13 cellular contexts compared by ENCODE assay signal in the genomic region with DNA sequence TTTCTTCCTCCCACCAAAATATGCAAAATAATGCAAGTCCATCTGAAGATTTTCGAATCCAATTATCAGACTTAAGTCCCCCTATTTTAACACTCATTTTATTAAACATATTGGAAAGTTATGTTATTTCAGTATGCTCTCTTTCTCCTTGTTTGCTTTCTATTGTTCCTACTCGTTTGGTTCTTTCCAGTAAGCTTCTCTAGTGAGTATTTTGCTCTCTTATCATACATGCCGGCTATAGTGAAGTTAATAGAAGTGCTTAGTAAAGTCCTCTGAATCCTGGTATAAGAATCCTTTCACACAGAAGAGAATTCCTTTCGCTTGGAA. TPM values are rescaled to one million over a fixed set of nuclear protein-coding genes. Genes with fewer than 3 reads are reported as not detected.
A peak's percentile ranks its signal among the peaks of the same experiment; 100 is the strongest.
DNase-seq lines count a peak whose midpoint lies in the region; ATAC-seq and TF ChIP-seq lines count a peak whose summit lies in the region.
"Had no signal": no experiment of that assay in that cellular context is flagged by ENCODE, and none has a peak within 500 bp of the region (broad histone marks: within the 10 kb centered on the region; RNA-seq: fewer than 3 reads in every experiment).

No MANE protein-coding gene starts in this region.

- no peak for ATAC-seq in upper lobe of left lung (ENCODE audit: low FRiP score in 2 of 2)
- ATAC-seq in activated naive CD8-positive, alpha-beta T cell treated with anti-CD3 and anti-CD28 coated beads, Interleukin-2, amount 50 U/mL, for 24 hours, result no peak
- ATAC-seq: natural killer cell treated with Interleukin-12 subunit alpha and Interleukin-12 subunit beta and Interleukin-15 and Interleukin-18, amount 100 ng/mL, for 72 hours had no signal

- H3K4me1 ChIP-seq in breast epithelium, result no peaks in the 10 kb centered on the region
- H3K4me1 ChIP-seq in neutrophil (ENCODE audit: control insufficient read depth in 1 of 2, insufficient read depth in 1 of 2, low read depth in 1 of 2, low read length in 1 of 2), result peaks cover 25 to 40% of the 10 kb centered on the region in 2 experiments
- H3K4me1 ChIP-seq in upper lobe of left lung, result peaks cover 10 to 45% (median 31%) of the 10 kb centered on the region in 4 donors

- TF ChIP-seq EP300 in upper lobe of left lung (IDR thresholded peaks at IDR 0.05), result no peak

- H3K36me3 ChIP-seq in breast epithelium, result no peaks in the 10 kb centered on the region
- no peaks in the 10 kb centered on the region for H3K36me3 ChIP-seq in neutrophil
- no peaks in the 10 kb centered on the region for H3K36me3 ChIP-seq in upper lobe of left lung

- CTCF ChIA-PET in MCF 10A (lab: Yijun Ruan, JAX), result no interaction called here

- WGBS in upper lobe of left lung, 2 donors, result 11% methylated on average over 4 of the region's 4 CpGs

- no TSS peak for BruUV-seq in MCF 10A (replicated peaks; lab: Mats Ljungman, UMichigan)

- H3K9me3 Mint-ChIP-seq in MCF 10A (ENCODE audit: unreplicated experiment), result no peaks in the 10 kb centered on the region
- H3K9me3 Mint-ChIP-seq in activated naive CD8-positive, alpha-beta T cell treated with anti-CD3 and anti-CD28 coated beads, Interleukin-2, amount 50 U/mL, for 24 hours, result no peaks in the 10 kb centered on the region
- H3K9me3 Mint-ChIP-seq: natural killer cell treated with Interleukin-12 subunit alpha and Interleukin-12 subunit beta and Interleukin-15 and Interleukin-18, amount 100 ng/mL, for 72 hours; stimulated activated naive CD8-positive, alpha-beta T cell treated with anti-CD3 and anti-CD28 coated beads, Interleukin-15, Interleukin-2, amounts not matched to agents 100 ng/mL and 50 ng/mL, for 24 hours; T-helper 2 cell treated with Interferon-gamma antibody and Interleukin-4, amounts not matched to agents 5 μg/mL and 100 μg/mL, for 36 hours had no signal

- TF ChIP-seq POLR2A in breast epithelium (IDR thresholded peaks at IDR 0.05) (no peak), upper lobe of left lung (IDR thresholded peaks at IDR 0.05) (no peak)

- H3K27me3 Mint-ChIP-seq in MCF 10A (ENCODE audit: insufficient read depth, unreplicated experiment), result peaks cover 75% of the 10 kb centered on the region
- peaks cover 17% of the 10 kb centered on the region for H3K27me3 Mint-ChIP-seq in activated naive CD8-positive, alpha-beta T cell treated with anti-CD3 and anti-CD28 coated beads, Interleukin-2, amount 50 U/mL, for 24 hours

- H3K27ac ChIP-seq in breast epithelium (peak overlapping the region; percentile 19 to 59), neutrophil (peak overlapping the region; percentile 57), upper lobe of left lung (peak overlapping the region; percentile 60 to 76 (median 71)), substantia nigra (ENCODE audit: low read depth, low read length, poor library complexity, severe bottlenecking) (no peak overlapping the region)

- DNase-seq in breast epithelium (ENCODE audit: low spot score in 2 of 2) (no peak), MCF 10A (ENCODE audit: unreplicated experiment) (no peak), epithelial cell of proximal tubule (ENCODE audit: low read depth) (no peak), upper lobe of left lung (no peak), OCI-M2 (lab: John Stamatoyannopoulos, UW; ENCODE audit: unreplicated experiment) (no peak), substantia nigra (lab: John Stamatoyannopoulos, UW) (no peak)
- no peak for DNase-seq in activated naive CD8-positive, alpha-beta T cell treated with anti-CD3 and anti-CD28 coated beads, Interleukin-2, amount 50 U/mL, for 24 hours
- DNase-seq: amniotic stem cell, DMS79 had no signal

- H3K4me3 Mint-ChIP-seq in MCF 10A (ENCODE audit: unreplicated experiment), result no peak overlapping the region
- H3K4me3 Mint-ChIP-seq in activated naive CD8-positive, alpha-beta T cell treated with anti-CD3 and anti-CD28 coated beads, Interleukin-2, amount 50 U/mL, for 24 hours, result no peak overlapping the region
- H3K4me3 Mint-ChIP-seq: natural killer cell treated with Interleukin-12 subunit alpha and Interleukin-12 subunit beta and Interleukin-15 and Interleukin-18, amount 100 ng/mL, for 72 hours; stimulated activated naive CD8-positive, alpha-beta T cell treated with anti-CD3 and anti-CD28 coated beads, Interleukin-15, Interleukin-2, amounts not matched to agents 100 ng/mL and 50 ng/mL, for 24 hours; T-helper 2 cell treated with Interferon-gamma antibody and Interleukin-4, amounts not matched to agents 5 μg/mL and 100 μg/mL, for 36 hours had no signal

- H3K9me3 ChIP-seq in breast epithelium, result no peaks in the 10 kb centered on the region
- H3K9me3 ChIP-seq in neutrophil, result no peaks in the 10 kb centered on the region
- no peaks in the 10 kb centered on the region for H3K9me3 ChIP-seq in upper lobe of left lung

- H3K36me3 Mint-ChIP-seq in MCF 10A (ENCODE audit: insufficient read depth, unreplicated experiment), result no peaks in the 10 kb centered on the region
- no peaks in the 10 kb centered on the region for H3K36me3 Mint-ChIP-seq in activated naive CD8-positive, alpha-beta T cell treated with anti-CD3 and anti-CD28 coated beads, Interleukin-2, amount 50 U/mL, for 24 hours (ENCODE audit: low read depth)
- H3K36me3 Mint-ChIP-seq: natural killer cell treated with Interleukin-12 subunit alpha and Interleukin-12 subunit beta and Interleukin-15 and Interleukin-18, amount 100 ng/mL, for 72 hours had no signal

- POLR2A ChIA-PET in MCF 10A (lab: Yijun Ruan, JAX), result interaction anchor here (0.8 kb wide), 1 partner anchor 1594 kb away, joined by 4 read pairs; no protein-coding TSS in a partner anchor

- H3K27me3 ChIP-seq in breast epithelium (no peaks in the 10 kb centered on the region), neutrophil (no peaks in the 10 kb centered on the region), upper lobe of left lung (no peaks in the 10 kb centered on the region)

- no peaks in the 10 kb centered on the region for H3K4me1 Mint-ChIP-seq in MCF 10A (ENCODE audit: insufficient read depth, unreplicated experiment)
- H3K4me1 Mint-ChIP-seq in activated naive CD8-positive, alpha-beta T cell treated with anti-CD3 and anti-CD28 coated beads, Interleukin-2, amount 50 U/mL, for 24 hours, result peaks cover 12% of the 10 kb centered on the region

- TF ChIP-seq CTCF in breast epithelium (IDR thresholded peaks at IDR 0.05), result no peak
- no peak for TF ChIP-seq CTCF in MCF 10A (IDR thresholded peaks at IDR 0.05; ENCODE audit: unreplicated experiment)
- TF ChIP-seq CTCF in epithelial cell of proximal tubule (conservative IDR thresholded peaks at IDR 0.05; ENCODE audit: low read depth, low read length), result no peak
- TF ChIP-seq CTCF in neutrophil (IDR thresholded peaks at IDR 0.05), result no peak
- TF ChIP-seq CTCF in upper lobe of left lung (IDR thresholded peaks at IDR 0.05), result no peak

- no peak overlapping the region for H3K27ac Mint-ChIP-seq in MCF 10A (ENCODE audit: low read depth, unreplicated experiment)
- H3K27ac Mint-ChIP-seq in activated naive CD8-positive, alpha-beta T cell treated with anti-CD3 and anti-CD28 coated beads, Interleukin-2, amount 50 U/mL, for 24 hours, result no peak overlapping the region
- H3K27ac Mint-ChIP-seq: natural killer cell treated with Interleukin-12 subunit alpha and Interleukin-12 subunit beta and Interleukin-15 and Interleukin-18, amount 100 ng/mL, for 72 hours; stimulated activated naive CD8-positive, alpha-beta T cell treated with anti-CD3 and anti-CD28 coated beads, Interleukin-15, Interleukin-2, amounts not matched to agents 100 ng/mL and 50 ng/mL, for 24 hours; T-helper 2 cell treated with Interferon-gamma antibody and Interleukin-4, amounts not matched to agents 5 μg/mL and 100 μg/mL, for 36 hours had no signal

- intact Hi-C loops in breast epithelium (cut with DNase I; ENCODE audit: low total_unique reads) (no loop called here), MCF 10A (cut with micrococcal nuclease) (no loop called here)

- peak overlapping the region; percentile 37 to 55 (median 41) for H3K4me3 ChIP-seq in breast epithelium
- H3K4me3 ChIP-seq in epithelial cell of proximal tubule (ENCODE audit: low read depth, low read length), result peak overlapping the region; percentile 59
- H3K4me3 ChIP-seq in neutrophil (ENCODE audit: low read depth in 1 of 2, low read length in 1 of 2), result no peak overlapping the region
- H3K4me3 ChIP-seq in upper lobe of left lung, result peak overlapping the region; percentile 30 to 52 (median 43)

RNA-seq across cellular contexts. Expression of a gene that starts 0.5 kb away (rescaled TPM):
- total RNA-seq in breast epithelium (100 to 1,000 TPM in 1 of 3 donors, 10 to 100 TPM in 2; 67.2 to 233 (median 80.1) TPM), MCF 10A (2022) (not detected in 2 replicates), epithelial cell of proximal tubule (0.87 and 1.6 TPM in 2 replicates), upper lobe of left lung (100 to 1,000 TPM in 4 of 6 donors, 10 to 100 TPM in 2; 81.7 to 230 (median 137) TPM)
- total RNA-seq: natural killer cell treated with Interleukin-12 subunit alpha and Interleukin-12 subunit beta and Interleukin-15 and Interleukin-18, amount 100 ng/mL, for 72 hours had no signal

Comparison
In these comparisons a context has a peak if more than half of its experiments do, and no peak if none do; other contexts are left out.
1. RNA of a gene that starts 0.5 kb away (total RNA-seq): 81.7 to 230 TPM in upper lobe of left lung and 67.2 to 233 TPM in breast epithelium; 0.87 to 1.6 TPM in epithelial cell of proximal tubule and not detected in MCF 10A; every median in the first group is over 10 times any median in the second.
2. H3K4me3 ChIP-seq: peak in breast epithelium (3 of 3), epithelial cell of proximal tubule (single experiment) and upper lobe of left lung (4 of 4); none in neutrophil (0 of 2).